In the genomic region with DNA sequence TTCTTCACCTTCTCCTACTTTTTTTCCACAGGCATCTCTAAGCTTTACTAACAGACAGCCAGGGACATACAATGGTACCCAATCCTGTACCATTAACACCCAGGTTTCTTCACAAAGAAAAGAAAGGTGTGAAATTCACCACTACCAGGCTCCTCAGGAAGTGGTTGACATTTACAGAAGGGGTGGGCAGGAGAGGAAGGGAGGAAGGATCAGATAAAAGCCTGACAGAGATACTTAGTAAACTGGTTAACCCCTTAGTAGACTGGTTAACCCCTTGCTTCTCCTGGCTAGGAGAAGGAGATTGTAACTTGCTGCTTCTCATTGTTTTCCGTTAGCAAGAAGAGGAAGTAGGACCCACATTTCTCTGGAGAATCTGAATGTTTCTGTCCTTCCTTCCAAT, we compare ENCODE assay signal across 12 cellular contexts. TPM values are rescaled to one million over a fixed set of nuclear protein-coding genes. Genes with fewer than 3 reads are reported as not detected.
A peak's percentile ranks its signal among the peaks of the same experiment; 100 is the strongest.
DNase-seq lines count a peak whose midpoint lies in the region; ATAC-seq and TF ChIP-seq lines count a peak whose summit lies in the region.
"Had no signal": no experiment of that assay in that cellular context is flagged by ENCODE, and none has a peak within 500 bp of the region (broad histone marks: within the 10 kb centered on the region; RNA-seq: fewer than 3 reads in every experiment).

No MANE protein-coding gene starts in this region.

- H3K27ac ChIP-seq in neural progenitor cell = no peak overlapping the region

- DNase-seq in activated CD4-positive, alpha-beta T cell treated with anti-CD3 and anti-CD28 coated beads, Interleukin-2, amount 10 ng/mL, durations not matched to agents 24 days and 14 days = peak; percentile 86
- no peak for DNase-seq in activated CD4-positive, alpha-beta T cell treated with anti-CD3 and anti-CD28 coated beads, Interleukin-2, amount 50 U/mL, for 48 hours
- DNase-seq in neural progenitor cell (ENCODE audit: low spot score) (no peak), 8988T (no peak), NCI-H2107 (lab: John Stamatoyannopoulos, UW) (no peak)
- DNase-seq: ACHN, islet precursor cell, NCI-H1092 had no signal

- H3K4me3 Mint-ChIP-seq in activated CD4-positive, alpha-beta T cell treated with anti-CD3 and anti-CD28 coated beads, Interleukin-2, amount 10 ng/mL, durations not matched to agents 24 days and 14 days = peak overlapping the region; percentile 76
- peak overlapping the region; percentile 55 for H3K4me3 Mint-ChIP-seq in activated T-helper 17 cell treated with anti-CD3 and anti-CD28 coated beads, Interleukin-2, amount 50 U/mL, for 72 hours
- H3K4me3 Mint-ChIP-seq in neural progenitor cell = no peak overlapping the region
- H3K4me3 Mint-ChIP-seq: brain had no signal

- H3K79me2 ChIP-seq in Loucy (ENCODE audit: insufficient read depth, low read length) (no peaks in the 10 kb centered on the region), neural progenitor cell (ENCODE audit: low read depth) (no peaks in the 10 kb centered on the region)

- H3K4me3 ChIP-seq in Loucy (ENCODE audit: low read length, poor library complexity, severe bottlenecking) (peak overlapping the region; percentile 39), neural progenitor cell (no peak overlapping the region)

- peaks cover 11% of the 10 kb centered on the region for H3K9me3 Mint-ChIP-seq in activated CD4-positive, alpha-beta T cell treated with anti-CD3 and anti-CD28 coated beads, Interleukin-2, amount 10 ng/mL, durations not matched to agents 24 days and 14 days
- no peaks in the 10 kb centered on the region for H3K9me3 Mint-ChIP-seq in activated T-helper 17 cell treated with anti-CD3 and anti-CD28 coated beads, Interleukin-2, amount 50 U/mL, for 72 hours
- H3K9me3 Mint-ChIP-seq in neural progenitor cell = no peaks in the 10 kb centered on the region
- H3K9me3 Mint-ChIP-seq: brain had no signal

- peaks cover 40% of the 10 kb centered on the region for H3K4me1 Mint-ChIP-seq in activated CD4-positive, alpha-beta T cell treated with anti-CD3 and anti-CD28 coated beads, Interleukin-2, amount 10 ng/mL, durations not matched to agents 24 days and 14 days
- peaks cover 18% of the 10 kb centered on the region for H3K4me1 Mint-ChIP-seq in activated T-helper 17 cell treated with anti-CD3 and anti-CD28 coated beads, Interleukin-2, amount 50 U/mL, for 72 hours
- no peaks in the 10 kb centered on the region for H3K4me1 Mint-ChIP-seq in neural progenitor cell
- H3K4me1 Mint-ChIP-seq: brain had no signal

- H3K36me3 Mint-ChIP-seq in activated CD4-positive, alpha-beta T cell treated with anti-CD3 and anti-CD28 coated beads, Interleukin-2, amount 10 ng/mL, durations not matched to agents 24 days and 14 days (ENCODE audit: low read depth) = peaks cover 44% of the 10 kb centered on the region
- H3K36me3 Mint-ChIP-seq in activated T-helper 17 cell treated with anti-CD3 and anti-CD28 coated beads, Interleukin-2, amount 50 U/mL, for 72 hours (ENCODE audit: low read depth) = no peaks in the 10 kb centered on the region
- H3K36me3 Mint-ChIP-seq in neural progenitor cell = no peaks in the 10 kb centered on the region
- H3K36me3 Mint-ChIP-seq: brain had no signal

- H2AFZ ChIP-seq in Loucy (ENCODE audit: low read length) = no peak overlapping the region
- H2AFZ ChIP-seq in neural progenitor cell (replicated peaks) = peak overlapping the region; percentile 45

- intact Hi-C loops in activated CD4-positive, alpha-beta T cell treated with anti-CD3 and anti-CD28 coated beads, Interleukin-2, amount 10 ng/mL, durations not matched to agents 24 days and 14 days (cut with micrococcal nuclease) = loop anchor here (1.0 to 10.0 kb wide), 5 partner anchors 8 to 531 kb away; no protein-coding TSS in a partner anchor

- no peaks in the 10 kb centered on the region for H3K9me3 ChIP-seq in Loucy (ENCODE audit: insufficient read depth, low read depth, low read length)
- H3K9me3 ChIP-seq in neural progenitor cell (ENCODE audit: low read depth) = no peaks in the 10 kb centered on the region

- H3K36me3 ChIP-seq in Loucy (ENCODE audit: insufficient read depth, low read length) (no peaks in the 10 kb centered on the region), neural progenitor cell (no peaks in the 10 kb centered on the region)

- H3K4me1 ChIP-seq in Loucy (ENCODE audit: insufficient read depth, low read length, poor library complexity, severe bottlenecking) (peaks cover 31% of the 10 kb centered on the region), neural progenitor cell (peaks cover 6% of the 10 kb centered on the region)

- H3K27ac Mint-ChIP-seq in activated CD4-positive, alpha-beta T cell treated with anti-CD3 and anti-CD28 coated beads, Interleukin-2, amount 10 ng/mL, durations not matched to agents 24 days and 14 days = peak overlapping the region; percentile 60
- H3K27ac Mint-ChIP-seq in activated T-helper 17 cell treated with anti-CD3 and anti-CD28 coated beads, Interleukin-2, amount 50 U/mL, for 72 hours = peak overlapping the region; percentile 43
- no peak overlapping the region for H3K27ac Mint-ChIP-seq in neural progenitor cell
- H3K27ac Mint-ChIP-seq: brain had no signal

- no peaks in the 10 kb centered on the region for H4K20me1 ChIP-seq in Loucy (ENCODE audit: insufficient read depth, low read length, poor library complexity, severe bottlenecking)
- H4K20me1 ChIP-seq in neural progenitor cell (ENCODE audit: low read depth) = no peaks in the 10 kb centered on the region

- H3F3A ChIP-seq in Loucy (ENCODE audit: low read depth) (no peaks in the 10 kb centered on the region), neural progenitor cell (ENCODE audit: low read depth) (no peaks in the 10 kb centered on the region)

- H3K9me2 ChIP-seq in Loucy (replicated peaks; ENCODE audit: low read depth, low read length) = no peaks in the 10 kb centered on the region

- H3K27me3 Mint-ChIP-seq in activated CD4-positive, alpha-beta T cell treated with anti-CD3 and anti-CD28 coated beads, Interleukin-2, amount 10 ng/mL, durations not matched to agents 24 days and 14 days = no peaks in the 10 kb centered on the region
- H3K27me3 Mint-ChIP-seq in activated T-helper 17 cell treated with anti-CD3 and anti-CD28 coated beads, Interleukin-2, amount 50 U/mL, for 72 hours = no peaks in the 10 kb centered on the region
- H3K27me3 Mint-ChIP-seq in neural progenitor cell (ENCODE audit: insufficient read depth, low read depth) = no peaks in the 10 kb centered on the region

- H3K27me3 ChIP-seq in Loucy (ENCODE audit: insufficient read depth, low read length, poor library complexity, severe bottlenecking) (no peaks in the 10 kb centered on the region), neural progenitor cell (no peaks in the 10 kb centered on the region)

- H3K9ac ChIP-seq in Loucy (ENCODE audit: low read depth, low read length, poor library complexity, severe bottlenecking) = no peak overlapping the region
- H3K9ac ChIP-seq in neural progenitor cell = no peak overlapping the region

- H3K4me2 ChIP-seq in Loucy (ENCODE audit: low read depth, low read length, poor library complexity, severe bottlenecking) = peak overlapping the region; percentile 50
- H3K4me2 ChIP-seq in neural progenitor cell = no peak overlapping the region

- no peak for TF ChIP-seq CTCF in Loucy (conservative IDR thresholded peaks at IDR 0.05; ENCODE audit: low read length)
- TF ChIP-seq CTCF in neural progenitor cell (IDR thresholded peaks at IDR 0.05) = no peak

- peak; percentile 78 for ATAC-seq in activated T-helper 17 cell treated with anti-CD3 and anti-CD28 coated beads, Interleukin-2, amount 50 U/mL, for 72 hours (replicated peaks)
- no peak for ATAC-seq in GM21528 (IDR thresholded peaks at IDR 0.05; ENCODE audit: low FRiP score, unreplicated experiment)

RNA-seq across cellular contexts. Expression of a gene that starts 7.2 kb away (rescaled TPM):
- 2.1 and 2.5 TPM in 2 replicates for total RNA-seq in activated CD4-positive, alpha-beta T cell treated with anti-CD3 and anti-CD28 coated beads, Interleukin-2, amount 10 ng/mL, durations not matched to agents 24 days and 14 days
- 1 to 10 TPM; 1.4 to 1.5 TPM for total RNA-seq in activated T-helper 17 cell treated with anti-CD3 and anti-CD28 coated beads, Interleukin-2, amount 50 U/mL, for 72 hours
- total RNA-seq in neural progenitor cell (ENCODE audit: low replicate concordance) = 0.19 and 2.0 TPM in 2 replicates
